ENCODE assay signal across 9 cellular contexts in genomic region chr5:50717615-50718014, GRCh38. TPM values are rescaled to one million over a fixed set of nuclear protein-coding genes. Genes with fewer than 3 reads are reported as not detected.
A peak's percentile ranks its signal among the peaks of the same experiment; 100 is the strongest.
DNase-seq lines count a peak whose midpoint lies in the region; ATAC-seq, FAIRE-seq and TF ChIP-seq lines count a peak whose summit lies in the region.
"Had no signal": no experiment of that assay in that cellular context is flagged by ENCODE, and none has a peak within 500 bp of the region (broad histone marks: within the 10 kb centered on the region; RNA-seq: fewer than 3 reads in every experiment).

No MANE protein-coding gene starts in this region.

- H3K27ac ChIP-seq in upper lobe of right lung: no peak overlapping the region
- H3K27ac ChIP-seq: uterus had no signal

- H3K27me3 Mint-ChIP-seq in activated naive CD4-positive, alpha-beta T cell treated with anti-CD3 and anti-CD28 coated beads, Interleukin-2, amount 50 U/mL, for 24 hours: no peaks in the 10 kb centered on the region
- H3K27me3 Mint-ChIP-seq in type B pancreatic cell: no peaks in the 10 kb centered on the region

- ATAC-seq in HG03342 (IDR thresholded peaks at IDR 0.05; ENCODE audit: unreplicated experiment): peak; percentile 94
- ATAC-seq in upper lobe of right lung: peak; percentile 52

- peaks cover 93% of the 10 kb centered on the region for H3K4me1 Mint-ChIP-seq in activated naive CD4-positive, alpha-beta T cell treated with anti-CD3 and anti-CD28 coated beads, Interleukin-2, amount 50 U/mL, for 24 hours
- H3K4me1 Mint-ChIP-seq in type B pancreatic cell (ENCODE audit: unreplicated experiment): peaks cover 15% of the 10 kb centered on the region

- H3K4me3 ChIP-seq in bronchial epithelial cell (ENCODE audit: low read depth, low read length) (no peak overlapping the region), upper lobe of right lung (no peak overlapping the region)
- H3K4me3 ChIP-seq: uterus had no signal

- no peak overlapping the region for H3K4me3 Mint-ChIP-seq in activated naive CD4-positive, alpha-beta T cell treated with anti-CD3 and anti-CD28 coated beads, Interleukin-2, amount 50 U/mL, for 24 hours
- no peak overlapping the region for H3K4me3 Mint-ChIP-seq in type B pancreatic cell

- no peaks in the 10 kb centered on the region for H3K27me3 ChIP-seq in bronchial epithelial cell (ENCODE audit: control insufficient read depth, insufficient read depth, low read length)
- H3K27me3 ChIP-seq in upper lobe of right lung: no peaks in the 10 kb centered on the region
- H3K27me3 ChIP-seq: uterus had no signal

- intact Hi-C loops in upper lobe of right lung (cut with DNase I): no loop called here

- TF ChIP-seq CTCF in bronchial epithelial cell (IDR thresholded peaks at IDR 0.05; ENCODE audit: insufficient read depth, low read length, severe bottlenecking) (no peak), upper lobe of right lung (IDR thresholded peaks at IDR 0.05) (no peak), type B pancreatic cell (conservative IDR thresholded peaks at IDR 0.05) (no peak)

- no peaks in the 10 kb centered on the region for H3K9me3 ChIP-seq in upper lobe of right lung
- H3K9me3 ChIP-seq: uterus had no signal

- H3K36me3 ChIP-seq in bronchial epithelial cell (ENCODE audit: control insufficient read depth, insufficient read depth, low read length) (no peaks in the 10 kb centered on the region), upper lobe of right lung (no peaks in the 10 kb centered on the region)
- H3K36me3 ChIP-seq: uterus had no signal

- no peaks in the 10 kb centered on the region for H3K4me1 ChIP-seq in upper lobe of right lung
- H3K4me1 ChIP-seq: uterus had no signal

- no peak for DNase-seq in activated naive CD4-positive, alpha-beta T cell treated with Interleukin-2 at 50 U/mL for 16 hours
- DNase-seq in bronchial epithelial cell (ENCODE audit: low read depth) (peak; percentile 5), upper lobe of right lung (no peak), NCI-H446 (lab: John Stamatoyannopoulos, UW) (no peak), NCI-H82 treated with DMSO at 0.1 percent for 48 hours (lab: John Stamatoyannopoulos, UW; ENCODE audit: unreplicated experiment) (no peak), type B pancreatic cell (ENCODE audit: extremely low spot score, unreplicated experiment) (no peak)
- DNase-seq: uterus had no signal

- peak overlapping the region; percentile 43 for H3K27ac Mint-ChIP-seq in activated naive CD4-positive, alpha-beta T cell treated with anti-CD3 and anti-CD28 coated beads, Interleukin-2, amount 50 U/mL, for 24 hours
- H3K27ac Mint-ChIP-seq in type B pancreatic cell: no peak overlapping the region

- H3K9me3 Mint-ChIP-seq in activated naive CD4-positive, alpha-beta T cell treated with anti-CD3 and anti-CD28 coated beads, Interleukin-2, amount 50 U/mL, for 24 hours: peaks cover 8% of the 10 kb centered on the region
- no peaks in the 10 kb centered on the region for H3K9me3 Mint-ChIP-seq in type B pancreatic cell

- peaks cover 9% of the 10 kb centered on the region for H3K36me3 Mint-ChIP-seq in activated naive CD4-positive, alpha-beta T cell treated with anti-CD3 and anti-CD28 coated beads, Interleukin-2, amount 50 U/mL, for 24 hours
- no peaks in the 10 kb centered on the region for H3K36me3 Mint-ChIP-seq in type B pancreatic cell

- no peak for FAIRE-seq in bronchial epithelial cell (lab: Jason Lieb, UNC)

RNA-seq across cellular contexts. Expression of gene PARP8, which starts 51.2 kb away (rescaled TPM):
- 14.5 and 15.4 TPM in 2 replicates for total RNA-seq in bronchial epithelial cell
- 52.3 TPM for total RNA-seq in upper lobe of right lung
- total RNA-seq in type B pancreatic cell (ENCODE audit: low replicate concordance): 19.6 and 25.2 TPM in 2 replicates
